In genomic region chr6:139510040-139510815, GRCh38 we compare ENCODE assay signal across 23 cellular contexts.
A peak's percentile ranks its signal among the peaks of the same experiment; 100 is the strongest.
DNase-seq lines count a peak whose midpoint lies in the region; TF ChIP-seq lines count a peak whose summit lies in the region.
"Had no signal": no experiment of that assay in that cellular context is flagged by ENCODE, and none has a peak within 500 bp of the region (broad histone marks: within the 10 kb centered on the region; RNA-seq: fewer than 3 reads in every experiment).

No MANE protein-coding gene starts in this region.

- DNase-seq in NCI-H69 (lab: John Stamatoyannopoulos, UW) (peak; percentile 49), esophagus squamous epithelium (lab: John Stamatoyannopoulos, UW) (no peak), right atrium auricular region (ENCODE audit: low spot score) (no peak), osteoblast (ENCODE audit: insufficient read length, low spot score, missing footprints) (no peak), NCI-H774 (lab: John Stamatoyannopoulos, UW) (no peak), HuH-7.5 (ENCODE audit: low spot score) (no peak)
- no peak for DNase-seq in stimulated activated CD4-positive, alpha-beta T cell treated with anti-CD3 and anti-CD28 coated beads, Interleukin-15, amount 100 ng/mL, for 24 hours
- DNase-seq: activated CD4-positive, alpha-beta T cell treated with anti-CD3 and anti-CD28 coated beads, Interleukin-2, amount 50 U/mL, for 4 hours; activated CD8-positive, alpha-beta memory T cell treated with anti-CD3 and anti-CD28 coated beads, Interleukin-2, amount 10 ng/mL, durations not matched to agents 7 days and 5 days; activated T-cell treated with anti-CD3 and anti-CD28 coated beads, Interleukin-2, amount 50 U/mL, for 4 hours; BE2C; central memory CD4-positive, alpha-beta T cell; cortex of kidney; hypothalamus; KBM-7; mesenchymal stem cell; NCI-H1092; NCI-H187; NK-92 treated with Interleukin-12 subunit alpha and Interleukin-12 subunit beta, amount 100 ng/mL, for 24 hours; spleen; stimulated activated naive CD8-positive, alpha-beta T cell treated with anti-CD3 and anti-CD28 coated beads, Interleukin-15, amount 100 ng/mL, for 72 hours; thyroid gland had no signal

- TF ChIP-seq CTCF in esophagus squamous epithelium (IDR thresholded peaks at IDR 0.05) (no peak), right atrium auricular region (IDR thresholded peaks at IDR 0.05) (no peak), osteoblast (IDR thresholded peaks at IDR 0.05; ENCODE audit: extremely low read depth, low read depth, low read length) (no peak)

- H3K4me3 ChIP-seq in esophagus squamous epithelium (no peak overlapping the region), right atrium auricular region (no peak overlapping the region), osteoblast (ENCODE audit: insufficient read depth, low read length) (no peak overlapping the region)
- H3K4me3 ChIP-seq: spleen, thyroid gland had no signal

- no peak overlapping the region for H3K4me2 ChIP-seq in osteoblast (ENCODE audit: insufficient read depth, low read length)

- WGBS in esophagus squamous epithelium, 2 donors, result 69 to 72% methylated on average over 9 of the region's 9 CpGs

- H3K27me3 ChIP-seq in esophagus squamous epithelium (no peaks in the 10 kb centered on the region), right atrium auricular region (no peaks in the 10 kb centered on the region), osteoblast (ENCODE audit: insufficient read depth, low read length) (no peaks in the 10 kb centered on the region)
- H3K27me3 ChIP-seq: BE2C, neutrophil, spleen, thyroid gland had no signal

- H3K4me1 ChIP-seq in esophagus squamous epithelium (peaks cover 0 to 23% (median 0%) of the 10 kb centered on the region in 3 donors), right atrium auricular region (no peaks in the 10 kb centered on the region), osteoblast (ENCODE audit: insufficient read depth, low read length) (no peaks in the 10 kb centered on the region)
- H3K4me1 ChIP-seq: BE2C, spleen had no signal

- H3K27ac ChIP-seq in esophagus squamous epithelium (peak overlapping the region in 3 of 4 donors; percentile 24 to 73 (median 46)), right atrium auricular region (peak overlapping the region; percentile 44 to 73), osteoblast (ENCODE audit: low read depth, low read length) (no peak overlapping the region)
- H3K27ac ChIP-seq: neutrophil, spleen, thyroid gland had no signal

- intact Hi-C loops in esophagus squamous epithelium (cut with DNase I), result no loop called here

- H3K9me3 ChIP-seq in esophagus squamous epithelium, result no peaks in the 10 kb centered on the region
- no peaks in the 10 kb centered on the region for H3K9me3 ChIP-seq in right atrium auricular region
- H3K9me3 ChIP-seq in osteoblast (ENCODE audit: low read depth, low read length), result no peaks in the 10 kb centered on the region
- H3K9me3 ChIP-seq: BE2C, neutrophil, spleen, thyroid gland had no signal

- no peak for TF ChIP-seq POLR2A in esophagus squamous epithelium (IDR thresholded peaks at IDR 0.05)

- H2AFZ ChIP-seq in osteoblast (ENCODE audit: low read length), result peak overlapping the region; percentile 57

- no peaks in the 10 kb centered on the region for H4K20me1 ChIP-seq in osteoblast (ENCODE audit: insufficient read depth, low read length)

- H3K36me3 ChIP-seq in esophagus squamous epithelium (no peaks in the 10 kb centered on the region), right atrium auricular region (no peaks in the 10 kb centered on the region), osteoblast (ENCODE audit: insufficient read depth, low read length) (no peaks in the 10 kb centered on the region)
- H3K36me3 ChIP-seq: BE2C, neutrophil, spleen, thyroid gland had no signal

- H3K79me2 ChIP-seq in osteoblast (ENCODE audit: insufficient read depth, low read length), result no peaks in the 10 kb centered on the region
